ENCODE assay signal across 35 cellular contexts in genomic region chr18:59810740-59811520, GRCh38.
"Had no signal": no experiment of that assay in that cellular context is flagged by ENCODE, and none has a peak within 500 bp of the region (broad histone marks: within the 10 kb centered on the region; RNA-seq: fewer than 3 reads in every experiment).

No MANE protein-coding gene starts in this region.

- H3K27me3 ChIP-seq: ascending aorta, Peyer's patch, SJSA1 had no signal

- H3K4me3 ChIP-seq: ascending aorta, cardiac muscle cell, Peyer's patch, SJSA1 had no signal

- H3K9me3 Mint-ChIP-seq: activated B cell treated with CpG ODN at 0.5 μM for 24 hours; activated CD4-positive, alpha-beta memory T cell treated with anti-CD3 and anti-CD28 coated beads, Interleukin-2, amount 10 ng/mL, durations not matched to agents 7 days and 5 days; activated naive CD4-positive, alpha-beta T cell treated with anti-CD3 and anti-CD28 coated beads, Interleukin-2, amount 10 ng/mL, durations not matched to agents 7 days and 5 days; activated naive CD8-positive, alpha-beta T cell treated with anti-CD3 and anti-CD28 coated beads, Interleukin-2, amount 50 U/mL, for 24 hours; central memory CD8-positive, alpha-beta T cell had no signal

- H3K27ac Mint-ChIP-seq: activated B cell treated with CpG ODN at 0.5 μM for 24 hours; activated CD4-positive, alpha-beta memory T cell treated with anti-CD3 and anti-CD28 coated beads, Interleukin-2, amount 10 ng/mL, durations not matched to agents 7 days and 5 days; activated CD8-positive, alpha-beta memory T cell treated with anti-CD3 and anti-CD28 coated beads, Interleukin-2, amount 10 ng/mL, durations not matched to agents 7 days and 5 days; activated naive CD4-positive, alpha-beta T cell treated with anti-CD3 and anti-CD28 coated beads, Interleukin-2, amount 10 ng/mL, durations not matched to agents 7 days and 5 days; activated naive CD8-positive, alpha-beta T cell; activated naive CD8-positive, alpha-beta T cell treated with anti-CD3 and anti-CD28 coated beads, Interleukin-2, amount 50 U/mL, for 24 hours had no signal

- H3K36me3 ChIP-seq: ascending aorta, cardiac muscle cell, Peyer's patch, SJSA1 had no signal

- H3K4me1 ChIP-seq: ascending aorta, Peyer's patch had no signal

- H3K9me3 ChIP-seq: ascending aorta, Peyer's patch, SJSA1 had no signal

- H3K27ac ChIP-seq: ascending aorta, cardiac muscle cell, Peyer's patch, SJSA1, VCaP had no signal

- DNase-seq: activated B cell treated with CpG ODN at 0.5 μM for 24 hours; activated CD4-positive, alpha-beta memory T cell treated with anti-CD3 and anti-CD28 coated beads, Interleukin-2, amount 10 ng/mL, durations not matched to agents 7 days and 5 days; activated CD4-positive, alpha-beta T cell treated with anti-CD3 and anti-CD28 coated beads for 4 hours; activated CD4-positive, CD25-positive, alpha-beta regulatory T cell treated with anti-CD3 and anti-CD28 coated beads, Interleukin-2, amount 50 U/mL, for 72 hours; activated CD8-positive, alpha-beta memory T cell treated with anti-CD3 and anti-CD28 coated beads for 24 hours; activated CD8-positive, alpha-beta memory T cell treated with anti-CD3 and anti-CD28 coated beads, Interleukin-2, amount 10 ng/mL, durations not matched to agents 7 days and 5 days; activated CD8-positive, alpha-beta memory T cell treated with anti-CD3 and anti-CD28 coated beads, Interleukin-2, amount 50 U/mL, for 48 hours; activated effector memory CD4-positive, alpha-beta T cell treated with Interleukin-2 at 50 U/mL for 16 hours; activated naive CD4-positive, alpha-beta T cell treated with anti-CD3 and anti-CD28 coated beads, Interleukin-2, amount 10 ng/mL, durations not matched to agents 7 days and 5 days; activated naive CD8-positive, alpha-beta T cell treated with anti-CD3 and anti-CD28 coated beads, Interleukin-2, amount 50 U/mL, for 24 hours; activated T-cell treated with anti-CD3 and anti-CD28 coated beads, Interleukin-2, amount 50 U/mL, for 48 hours; amniotic stem cell; NCI-H1105; NCI-H1436; NCI-H1694; NCI-H1930; NCI-H2081 treated with DMSO at 0.1 percent for 48 hours; NCI-H345; NCI-H526; NCI-H748 treated with DMSO at 0.1 percent for 48 hours; NK-92 treated with Interleukin-12 subunit alpha and Interleukin-12 subunit beta, amount 100 ng/mL, for 24 hours; PC-3; Peyer's patch; RPMI8226; SHP77 treated with DMSO at 0.1 percent for 48 hours; SW 1271; T-helper 1 cell; T-helper 2 cell; T-helper 9 cell had no signal

- H3K4me1 Mint-ChIP-seq: activated B cell treated with CpG ODN at 0.5 μM for 24 hours; activated CD4-positive, alpha-beta memory T cell treated with anti-CD3 and anti-CD28 coated beads, Interleukin-2, amount 10 ng/mL, durations not matched to agents 7 days and 5 days; activated naive CD8-positive, alpha-beta T cell treated with anti-CD3 and anti-CD28 coated beads, Interleukin-2, amount 50 U/mL, for 24 hours; central memory CD8-positive, alpha-beta T cell had no signal

- H3K36me3 Mint-ChIP-seq: activated CD8-positive, alpha-beta memory T cell treated with anti-CD3 and anti-CD28 coated beads, Interleukin-2, amount 10 ng/mL, durations not matched to agents 7 days and 5 days; activated naive CD4-positive, alpha-beta T cell treated with anti-CD3 and anti-CD28 coated beads, Interleukin-2, amount 10 ng/mL, durations not matched to agents 7 days and 5 days; activated naive CD8-positive, alpha-beta T cell had no signal

- H3K4me3 Mint-ChIP-seq: activated B cell treated with CpG ODN at 0.5 μM for 24 hours; activated CD4-positive, alpha-beta memory T cell treated with anti-CD3 and anti-CD28 coated beads, Interleukin-2, amount 10 ng/mL, durations not matched to agents 7 days and 5 days; activated CD8-positive, alpha-beta memory T cell treated with anti-CD3 and anti-CD28 coated beads, Interleukin-2, amount 10 ng/mL, durations not matched to agents 7 days and 5 days; activated naive CD4-positive, alpha-beta T cell treated with anti-CD3 and anti-CD28 coated beads, Interleukin-2, amount 10 ng/mL, durations not matched to agents 7 days and 5 days; activated naive CD8-positive, alpha-beta T cell; activated naive CD8-positive, alpha-beta T cell treated with anti-CD3 and anti-CD28 coated beads, Interleukin-2, amount 50 U/mL, for 24 hours; central memory CD8-positive, alpha-beta T cell had no signal
